In the genomic region with DNA sequence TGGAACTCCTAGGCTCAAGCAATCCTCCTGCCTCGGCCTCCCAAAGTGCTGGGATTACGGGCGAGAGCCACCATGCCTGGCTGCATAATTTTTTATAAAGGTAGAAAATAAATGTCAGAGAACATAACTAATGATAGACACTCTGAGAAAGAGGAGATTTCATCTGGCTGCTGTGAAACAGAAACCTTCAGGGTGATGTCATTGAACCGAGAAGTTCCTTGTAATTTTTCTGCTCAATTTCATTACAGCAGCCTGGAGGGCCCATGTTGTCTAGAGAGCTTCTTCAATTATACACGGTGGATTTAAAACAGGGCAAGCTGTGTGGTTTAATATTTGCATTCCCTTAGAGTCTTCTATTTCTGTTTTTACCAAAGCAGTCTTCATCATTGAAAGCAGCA, we compare ENCODE assay signal across 12 cellular contexts.
A peak's percentile ranks its signal among the peaks of the same experiment; 100 is the strongest.
DNase-seq lines count a peak whose midpoint lies in the region; ATAC-seq, FAIRE-seq and TF ChIP-seq lines count a peak whose summit lies in the region.
"Had no signal": no experiment of that assay in that cellular context is flagged by ENCODE, and none has a peak within 500 bp of the region (broad histone marks: within the 10 kb centered on the region; RNA-seq: fewer than 3 reads in every experiment).

No MANE protein-coding gene starts in this region.

- POLR2A ChIA-PET in GM12878 (lab: Charles Lee): interaction anchor here (1.2 to 2.1 kb wide), 6 partner anchors 9 to 65 kb away, joined by 3 to 22 read pairs (median 4); a partner anchor contains a TSS

- 0 out of 2 replicates have a peak overlapping the region, but pooled peaks have one; percentile 9 for H3K9ac ChIP-seq in GM12878 (ENCODE audit: control insufficient read depth, insufficient read depth, low read length)

- no peaks in the 10 kb centered on the region for H3K9me3 ChIP-seq in GM12878 (replicated peaks; ENCODE audit: control insufficient read depth, insufficient read depth, low read length)

- DNase-seq in GM12878 (ENCODE audit: low read depth, low spot score) (peak; percentile 63), NOMO-1 treated with DMSO at 0.1 percent for 48 hours (lab: John Stamatoyannopoulos, UW; ENCODE audit: unreplicated experiment) (no peak), NCI-H748 (lab: John Stamatoyannopoulos, UW; ENCODE audit: unreplicated experiment) (no peak), NCI-H1105 (lab: John Stamatoyannopoulos, UW) (no peak)
- no peak for DNase-seq in stimulated activated naive CD4-positive, alpha-beta T cell treated with Interleukin-2 at 50 U/mL for 16 hours (lab: John Stamatoyannopoulos, UW)
- DNase-seq: activated CD4-positive, alpha-beta T cell treated with anti-CD3 and anti-CD28 coated beads, Interleukin-2, amount 10 ng/mL, durations not matched to agents 24 days and 14 days; hippocampal formation; NCI-H187 had no signal

- CTCF ChIA-PET in GM12878 (lab: Yijun Ruan, JAX): interaction anchor here (0.6 to 2.1 kb wide), 10 partner anchors 8 to 132 kb away, joined by 3 to 10 read pairs (median 3); no protein-coding TSS in a partner anchor

- no peaks in the 10 kb centered on the region for H3K79me2 ChIP-seq in GM12878 (ENCODE audit: control insufficient read depth, insufficient read depth, low read length)

- BruUV-seq in GM12878 (replicated peaks; lab: Mats Ljungman, UMichigan): no TSS peak

- in situ Hi-C loops in GM12878 (cut with MboI): no loop called here

- peak; percentile 9; the same call in 1 of the 2 replicates for TF ChIP-seq RAD21 in GM12878 (IDR thresholded peaks at IDR 0.05; ENCODE audit: insufficient read depth, low read depth, low read length)

- H4K20me1 ChIP-seq in GM12878 (ENCODE audit: control insufficient read depth, insufficient read depth): no peaks in the 10 kb centered on the region

- peaks cover 24% of the 10 kb centered on the region for H3K4me1 ChIP-seq in GM12878 (ENCODE audit: control insufficient read depth, insufficient read depth, low read length)

- FAIRE-seq in GM12878 (lab: Jason Lieb, UNC): peak; percentile 56

- peak overlapping the region; percentile 63 for H3K27ac ChIP-seq in GM12878 (ENCODE audit: control insufficient read depth, insufficient read depth)

- no peak for TF ChIP-seq CTCF in GM12878 (IDR thresholded peaks at IDR 0.05 in 2 of 3, conservative IDR thresholded peaks at IDR 0.05 in 1 of 3; ENCODE audit: control insufficient read depth in 2 of 3, extremely low read depth in 1 of 3, insufficient read depth in 1 of 3, low read depth in 3 of 3, low read length in 3 of 3)

- ATAC-seq in GM18858 (IDR thresholded peaks at IDR 0.05; ENCODE audit: unreplicated experiment) (peak; percentile 47), GM21526 (IDR thresholded peaks at IDR 0.05; ENCODE audit: low FRiP score, unreplicated experiment) (peak; percentile 51), HG03139 (IDR thresholded peaks at IDR 0.05; ENCODE audit: unreplicated experiment) (peak; percentile 37), GM12878 (peak; percentile 85)
- ATAC-seq: Right ventricle myocardium inferior had no signal

- TF ChIP-seq POLR2A in GM12878 (IDR thresholded peaks at IDR 0.05; ENCODE audit: low read depth, low read length): no peak

- H3K36me3 ChIP-seq in GM12878 (ENCODE audit: control insufficient read depth in 2 of 2, insufficient read depth in 2 of 2, low read length in 1 of 2): no peaks in the 10 kb centered on the region

- 1% methylated on average over 5 of the region's 5 CpGs for WGBS in GM12878 (ENCODE audit: insufficient coverage, insufficient replicate concordance, low lambda C conversion rate, missing lambda C conversion rate)

- H3K4me3 ChIP-seq in GM12878: peak overlapping the region; percentile 45; the same call in 1 of the 2 replicates

- peak overlapping the region; percentile 76 for H3K4me2 ChIP-seq in GM12878 (ENCODE audit: control insufficient read depth, insufficient read depth)

- intact Hi-C loops in GM12878 (cut with micrococcal nuclease; ENCODE audit: unreplicated experiment): loop anchor here (1.0 to 2.0 kb wide), 3 partner anchors 19 to 65 kb away; a partner anchor contains a TSS

- no peak overlapping the region for H2AFZ ChIP-seq in GM12878 (ENCODE audit: control insufficient read depth, low read depth, low read length)

- H3K27me3 ChIP-seq in GM12878 (replicated peaks in 1 of 2; ENCODE audit: control insufficient read depth in 2 of 2, insufficient read depth in 2 of 2, low read length in 1 of 2): no peaks in the 10 kb centered on the region

- RAD21 ChIA-PET in GM12878 (lab: Charles Lee; ENCODE audit: unreplicated experiment): interaction anchor here (1.0 to 3.1 kb wide), 9 partner anchors 14 to 67 kb away, joined by 4 to 14 read pairs (median 6); a partner anchor contains a TSS

- TF ChIP-seq EP300 in GM12878 (IDR thresholded peaks at IDR 0.05; ENCODE audit: borderline replicate concordance in 1 of 2, control insufficient read depth in 1 of 2, low read depth in 2 of 2, low read length in 2 of 2): no peak

- SMC1A ChIA-PET in GM12878 (lab: Charles Lee; ENCODE audit: uncharacterized antibody, unreplicated experiment): interaction anchor here (0.6 to 4.0 kb wide), 15 partner anchors 8 to 135 kb away, joined by 3 to 50 read pairs (median 4); a partner anchor contains a TSS

TF ChIP-seq in GM12878, 131 proteins besides CTCF, POLR2A, EP300 and RAD21:
- peak; percentile 5 for TF ChIP-seq MEF2B (IDR thresholded peaks at IDR 0.05; ENCODE audit: partially characterized antibody, poor library complexity, severe bottlenecking)
- TF ChIP-seq JUND (IDR thresholded peaks at IDR 0.05; ENCODE audit: low read depth, low read length): no peak
- no peak for TF ChIP-seq ESRRA (IDR thresholded peaks at IDR 0.05; ENCODE audit: low read length)
- TF ChIP-seq MTA2 (IDR thresholded peaks at IDR 0.05; ENCODE audit: low read depth): peak; percentile 31; the same call in 1 of the 2 replicates
- TF ChIP-seq KAT2A (conservative IDR thresholded peaks at IDR 0.05; ENCODE audit: control insufficient read depth, low read depth, low read length): no peak
- TF ChIP-seq YY1 (IDR thresholded peaks at IDR 0.05; ENCODE audit: low read depth, low read length): 0 out of 2 replicates have a peak, but pooled peaks have one; percentile 18
- peak; percentile 97 for TF ChIP-seq ATF7 (IDR thresholded peaks at IDR 0.05; ENCODE audit: low read depth)
- TF ChIP-seq, protein P1, sequence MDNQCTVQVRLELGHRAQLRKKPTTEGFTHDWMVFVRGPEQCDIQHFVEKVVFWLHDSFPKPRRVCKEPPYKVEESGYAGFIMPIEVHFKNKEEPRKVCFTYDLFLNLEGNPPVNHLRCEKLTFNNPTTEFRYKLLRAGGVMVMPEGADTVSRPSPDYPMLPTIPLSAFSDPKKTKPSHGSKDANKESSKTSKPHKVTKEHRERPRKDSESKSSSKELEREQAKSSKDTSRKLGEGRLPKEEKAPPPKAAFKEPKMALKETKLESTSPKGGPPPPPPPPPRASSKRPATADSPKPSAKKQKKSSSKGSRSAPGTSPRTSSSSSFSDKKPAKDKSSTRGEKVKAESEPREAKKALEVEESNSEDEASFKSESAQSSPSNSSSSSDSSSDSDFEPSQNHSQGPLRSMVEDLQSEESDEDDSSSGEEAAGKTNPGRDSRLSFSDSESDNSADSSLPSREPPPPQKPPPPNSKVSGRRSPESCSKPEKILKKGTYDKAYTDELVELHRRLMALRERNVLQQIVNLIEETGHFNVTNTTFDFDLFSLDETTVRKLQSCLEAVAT (IDR thresholded peaks at IDR 0.05): no peak
- TF ChIP-seq ZNF384 (IDR thresholded peaks at IDR 0.05; ENCODE audit: borderline replicate concordance, low read depth, low read length): no peak
- no peak for TF ChIP-seq NRF1 (conservative IDR thresholded peaks at IDR 0.05; ENCODE audit: low read depth, low read length)
- peak; percentile 48 for TF ChIP-seq JUNB (IDR thresholded peaks at IDR 0.05)
- TF ChIP-seq CBX3 (IDR thresholded peaks at IDR 0.05; ENCODE audit: borderline replicate concordance, low read depth): no peak
- TF ChIP-seq HCFC1 (IDR thresholded peaks at IDR 0.05; ENCODE audit: low read length): no peak
- TF ChIP-seq RUNX3 (IDR thresholded peaks at IDR 0.05; ENCODE audit: low read length): peak; percentile 42
- TF ChIP-seq CREB1 (IDR thresholded peaks at IDR 0.05; ENCODE audit: low read depth): no peak
- TF ChIP-seq ZBED1 (IDR thresholded peaks at IDR 0.05; ENCODE audit: borderline replicate concordance): no peak
- TF ChIP-seq ETV6 (conservative IDR thresholded peaks at IDR 0.05 in 1 of 2, IDR thresholded peaks at IDR 0.05 in 1 of 2; ENCODE audit: borderline replicate concordance in 1 of 2, low read depth in 1 of 2): no peak
- TF ChIP-seq, protein P2, sequence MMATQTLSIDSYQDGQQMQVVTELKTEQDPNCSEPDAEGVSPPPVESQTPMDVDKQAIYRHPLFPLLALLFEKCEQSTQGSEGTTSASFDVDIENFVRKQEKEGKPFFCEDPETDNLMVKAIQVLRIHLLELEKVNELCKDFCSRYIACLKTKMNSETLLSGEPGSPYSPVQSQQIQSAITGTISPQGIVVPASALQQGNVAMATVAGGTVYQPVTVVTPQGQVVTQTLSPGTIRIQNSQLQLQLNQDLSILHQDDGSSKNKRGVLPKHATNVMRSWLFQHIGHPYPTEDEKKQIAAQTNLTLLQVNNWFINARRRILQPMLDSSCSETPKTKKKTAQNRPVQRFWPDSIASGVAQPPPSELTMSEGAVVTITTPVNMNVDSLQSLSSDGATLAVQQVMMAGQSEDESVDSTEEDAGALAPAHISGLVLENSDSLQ (IDR thresholded peaks at IDR 0.05): peak; percentile 87
- TF ChIP-seq, protein P3, sequence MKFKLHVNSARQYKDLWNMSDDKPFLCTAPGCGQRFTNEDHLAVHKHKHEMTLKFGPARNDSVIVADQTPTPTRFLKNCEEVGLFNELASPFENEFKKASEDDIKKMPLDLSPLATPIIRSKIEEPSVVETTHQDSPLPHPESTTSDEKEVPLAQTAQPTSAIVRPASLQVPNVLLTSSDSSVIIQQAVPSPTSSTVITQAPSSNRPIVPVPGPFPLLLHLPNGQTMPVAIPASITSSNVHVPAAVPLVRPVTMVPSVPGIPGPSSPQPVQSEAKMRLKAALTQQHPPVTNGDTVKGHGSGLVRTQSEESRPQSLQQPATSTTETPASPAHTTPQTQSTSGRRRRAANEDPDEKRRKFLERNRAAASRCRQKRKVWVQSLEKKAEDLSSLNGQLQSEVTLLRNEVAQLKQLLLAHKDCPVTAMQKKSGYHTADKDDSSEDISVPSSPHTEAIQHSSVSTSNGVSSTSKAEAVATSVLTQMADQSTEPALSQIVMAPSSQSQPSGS (IDR thresholded peaks at IDR 0.05; ENCODE audit: low read length): peak; percentile 83
